22 cellular contexts compared by ENCODE assay signal in the genomic region with DNA sequence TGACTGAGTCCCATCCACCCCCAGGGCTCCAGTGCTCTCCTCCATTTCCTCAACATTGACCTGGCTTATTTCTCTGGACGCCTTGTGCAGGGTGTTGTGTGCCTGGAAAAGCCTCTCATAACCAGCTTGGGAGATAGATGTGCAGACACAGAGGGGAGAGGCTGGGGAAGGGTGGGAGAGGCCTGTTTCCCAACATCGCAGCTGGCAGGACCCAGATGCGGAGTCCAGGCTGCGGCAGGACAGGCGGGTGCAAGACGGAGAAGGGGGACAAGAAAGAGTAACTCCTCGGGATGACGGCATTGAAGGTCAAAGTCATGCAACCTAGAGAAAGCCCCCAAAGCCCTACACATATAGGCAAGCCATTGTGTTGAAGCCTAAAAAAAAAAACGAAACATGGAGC. TPM values are rescaled to one million over a fixed set of nuclear protein-coding genes. Genes with fewer than 3 reads are reported as not detected.
DNase-seq lines count a peak whose midpoint lies in the region; ATAC-seq and TF ChIP-seq lines count a peak whose summit lies in the region.
"Had no signal": no experiment of that assay in that cellular context is flagged by ENCODE, and none has a peak within 500 bp of the region (broad histone marks: within the 10 kb centered on the region; RNA-seq: fewer than 3 reads in every experiment).

No MANE protein-coding gene starts in this region.

- H3K36me3 ChIP-seq in right atrium auricular region (no peaks in the 10 kb centered on the region), left ventricle myocardium inferior (no peaks in the 10 kb centered on the region)

- H3K9me3 Mint-ChIP-seq in activated CD8-positive, alpha-beta memory T cell treated with anti-CD3 and anti-CD28 coated beads, Interleukin-2, amount 10 ng/mL, durations not matched to agents 7 days and 5 days (ENCODE audit: low read depth) = no peaks in the 10 kb centered on the region
- peaks cover 12% of the 10 kb centered on the region for H3K9me3 Mint-ChIP-seq in activated T-cell treated with anti-CD3 and anti-CD28 coated beads, Interleukin-2, amount 50 U/mL, for 4 hours

- CTCF ChIA-PET in activated CD8-positive, alpha-beta memory T cell treated with anti-CD3 and anti-CD28 coated beads, Interleukin-2, amount 10 ng/mL, durations not matched to agents 7 days and 5 days (lab: Charles Lee) = no interaction called here

- TF ChIP-seq CTCF in right atrium auricular region (IDR thresholded peaks at IDR 0.05) (no peak), left ventricle myocardium inferior (IDR thresholded peaks at IDR 0.05; ENCODE audit: borderline replicate concordance) (no peak)

- H3K27me3 ChIP-seq in right atrium auricular region (no peaks in the 10 kb centered on the region), left ventricle myocardium inferior (ENCODE audit: low read depth) (peaks cover 29% of the 10 kb centered on the region)

- peaks cover 12% of the 10 kb centered on the region for H3K36me3 Mint-ChIP-seq in activated CD8-positive, alpha-beta memory T cell treated with anti-CD3 and anti-CD28 coated beads, Interleukin-2, amount 10 ng/mL, durations not matched to agents 7 days and 5 days
- peaks cover 63% of the 10 kb centered on the region for H3K36me3 Mint-ChIP-seq in activated T-cell treated with anti-CD3 and anti-CD28 coated beads, Interleukin-2, amount 50 U/mL, for 4 hours (ENCODE audit: insufficient read depth)

- H3K27ac Mint-ChIP-seq in activated CD8-positive, alpha-beta memory T cell treated with anti-CD3 and anti-CD28 coated beads, Interleukin-2, amount 10 ng/mL, durations not matched to agents 7 days and 5 days = no peak overlapping the region

- peaks cover 4% of the 10 kb centered on the region for H3K4me1 Mint-ChIP-seq in activated CD8-positive, alpha-beta memory T cell treated with anti-CD3 and anti-CD28 coated beads, Interleukin-2, amount 10 ng/mL, durations not matched to agents 7 days and 5 days
- H3K4me1 Mint-ChIP-seq in activated T-cell treated with anti-CD3 and anti-CD28 coated beads, Interleukin-2, amount 50 U/mL, for 4 hours (ENCODE audit: low read depth) = peaks cover 12% of the 10 kb centered on the region

- H3K4me3 Mint-ChIP-seq in activated CD8-positive, alpha-beta memory T cell treated with anti-CD3 and anti-CD28 coated beads, Interleukin-2, amount 10 ng/mL, durations not matched to agents 7 days and 5 days = no peak overlapping the region
- no peak overlapping the region for H3K4me3 Mint-ChIP-seq in activated T-cell treated with anti-CD3 and anti-CD28 coated beads, Interleukin-2, amount 50 U/mL, for 4 hours

- no peak for ATAC-seq in activated CD8-positive, alpha-beta memory T cell treated with anti-CD3 and anti-CD28 coated beads, Interleukin-2, amount 10 ng/mL, durations not matched to agents 7 days and 5 days
- no peak for ATAC-seq in left lobe of liver
- no peak for ATAC-seq in activated T-cell treated with anti-CD3 and anti-CD28 coated beads, Interleukin-2, amount 50 U/mL, for 4 hours

- H3K9me3 ChIP-seq in right atrium auricular region (peaks cover 0 to 4% of the 10 kb centered on the region in 2 donors), left ventricle myocardium inferior (replicated peaks) (peaks cover 10% of the 10 kb centered on the region)

- no peaks in the 10 kb centered on the region for H3K4me1 ChIP-seq in right atrium auricular region
- no peaks in the 10 kb centered on the region for H3K4me1 ChIP-seq in left ventricle myocardium inferior

- intact Hi-C loops in left ventricle myocardium inferior (cut with micrococcal nuclease) = no loop called here

- H3K27me3 Mint-ChIP-seq in activated CD8-positive, alpha-beta memory T cell treated with anti-CD3 and anti-CD28 coated beads, Interleukin-2, amount 10 ng/mL, durations not matched to agents 7 days and 5 days = no peaks in the 10 kb centered on the region
- no peaks in the 10 kb centered on the region for H3K27me3 Mint-ChIP-seq in activated T-cell treated with anti-CD3 and anti-CD28 coated beads, Interleukin-2, amount 50 U/mL, for 4 hours (ENCODE audit: low read depth)

- peak; percentile 25 for DNase-seq in activated CD8-positive, alpha-beta memory T cell treated with anti-CD3 and anti-CD28 coated beads, Interleukin-2, amount 10 ng/mL, durations not matched to agents 7 days and 5 days
- DNase-seq in activated CD8-positive, alpha-beta memory T cell treated with anti-CD3 and anti-CD28 coated beads for 24 hours = no peak
- peak; percentile 13 for DNase-seq in right atrium auricular region (ENCODE audit: low spot score)
- no peak for DNase-seq in left ventricle myocardium inferior
- peak; percentile 38 for DNase-seq in left lobe of liver (ENCODE audit: low spot score)
- DNase-seq in ureter (ENCODE audit: low spot score) = peak; percentile 31
- no peak for DNase-seq in activated T-cell treated with anti-CD3 and anti-CD28 coated beads, Interleukin-2, amount 50 U/mL, for 4 hours
- no peak for DNase-seq in HCEC 1CT
- DNase-seq: AML-193, C1 segment of cervical spinal cord, GOT3, IMR-90, Karpas-422, NCI-H1694, NCI-H2081, NCI-H2171 treated with DMSO at 0.1 percent for 48 hours, NCI-H446, NCI-H526, OCI-M1, SHP77 had no signal

- H3K4me3 ChIP-seq in right atrium auricular region = no peak overlapping the region
- no peak overlapping the region for H3K4me3 ChIP-seq in left ventricle myocardium inferior

- no peak overlapping the region for H3K27ac ChIP-seq in right atrium auricular region
- no peak overlapping the region for H3K27ac ChIP-seq in left ventricle myocardium inferior (replicated peaks)

RNA-seq across cellular contexts. Expression of gene ANTXRL, which starts 54.1 kb away (rescaled TPM):
- total RNA-seq in activated CD8-positive, alpha-beta memory T cell treated with anti-CD3 and anti-CD28 coated beads, Interleukin-2, amount 10 ng/mL, durations not matched to agents 7 days and 5 days = not detected
- total RNA-seq in right atrium auricular region (not detected), left ventricle myocardium inferior (not detected), left lobe of liver (not detected), ureter (not detected)
- total RNA-seq in activated T-cell treated with anti-CD3 and anti-CD28 coated beads, Interleukin-2, amount 50 U/mL, for 4 hours = not detected
- total RNA-seq: Daoy, IMR-90, M059J had no signal

Comparison
In these comparisons a context has a peak if more than half of its experiments do, and no peak if none do; other contexts are left out.
1. DNase-seq: peak in activated CD8-positive, alpha-beta memory T cell treated with anti-CD3 and anti-CD28 coated beads, Interleukin-2, amount 10 ng/mL, durations not matched to agents 7 days and 5 days (single experiment), right atrium auricular region (single experiment), left lobe of liver (single experiment) and ureter (single experiment); none in activated CD8-positive, alpha-beta memory T cell treated with anti-CD3 and anti-CD28 coated beads for 24 hours (single experiment), left ventricle myocardium inferior (single experiment), activated T-cell treated with anti-CD3 and anti-CD28 coated beads, Interleukin-2, amount 50 U/mL, for 4 hours (single experiment) and HCEC 1CT (single experiment).